ENCODE assay signal across 8 cellular contexts in the genomic region with DNA sequence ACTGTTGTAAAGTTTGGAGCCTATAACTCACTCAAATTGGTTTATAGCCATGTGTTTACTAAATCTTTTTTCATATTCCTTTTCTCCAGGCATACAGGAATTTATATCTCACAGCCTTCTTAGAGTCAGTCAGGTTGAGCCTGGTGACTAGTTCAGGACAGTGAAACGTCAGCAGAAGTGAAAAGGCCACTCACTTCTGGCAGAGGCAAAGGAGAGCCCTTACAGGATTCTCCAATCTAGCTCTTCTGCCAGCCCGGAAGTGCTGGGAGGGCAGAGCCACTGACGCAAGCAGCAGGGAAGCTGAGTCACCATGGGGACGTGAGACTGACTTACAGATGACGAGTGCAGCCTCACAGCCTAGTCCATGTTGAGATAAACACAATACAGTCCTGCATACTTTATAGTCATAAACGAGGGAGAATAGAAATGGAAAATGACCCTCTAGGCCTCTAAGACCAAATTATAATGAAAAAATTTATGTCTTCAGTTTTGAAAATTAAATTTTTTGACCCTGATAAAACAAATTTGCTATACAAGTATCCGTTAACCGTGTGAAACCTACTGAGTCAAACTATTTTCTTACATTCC. TPM values are rescaled to one million over a fixed set of nuclear protein-coding genes. Genes with fewer than 3 reads are reported as not detected.
A peak's percentile ranks its signal among the peaks of the same experiment; 100 is the strongest.
DNase-seq lines count a peak whose midpoint lies in the region; ATAC-seq and TF ChIP-seq lines count a peak whose summit lies in the region.

No MANE protein-coding gene starts in this region.

- H2AFZ ChIP-seq in hepatocyte: peak overlapping the region; percentile 27

- peak; percentile 69 for DNase-seq in GM06990 (ENCODE audit: extremely low read depth, insufficient read length)
- peak; percentile 37 to 79 for DNase-seq in NCI-H1930 (lab: John Stamatoyannopoulos, UW)
- peak; percentile 68 for DNase-seq in T-helper 9 cell
- DNase-seq in astrocyte of the hippocampus (ENCODE audit: low read depth, low spot score): peak; percentile 97
- DNase-seq in hepatocyte (ENCODE audit: low spot score): peak; percentile 95
- peak; percentile 98 for DNase-seq in retinal pigment epithelial cell (ENCODE audit: low read depth)

- ATAC-seq in HG02759 (IDR thresholded peaks at IDR 0.05; ENCODE audit: unreplicated experiment) (peak; percentile 53), HG03565 (IDR thresholded peaks at IDR 0.05; ENCODE audit: unreplicated experiment) (no peak)

- TF ChIP-seq CTCF in GM06990 (IDR thresholded peaks at IDR 0.05; ENCODE audit: insufficient read depth, low read length, poor library complexity, severe bottlenecking) (no peak), hepatocyte (IDR thresholded peaks at IDR 0.05; ENCODE audit: poor library complexity) (no peak), retinal pigment epithelial cell (conservative IDR thresholded peaks at IDR 0.05; ENCODE audit: low read depth, low read length) (no peak)

- H3K27ac ChIP-seq in hepatocyte: peak overlapping the region; percentile 99

- no peaks in the 10 kb centered on the region for H3K9me2 ChIP-seq in hepatocyte (replicated peaks; ENCODE audit: insufficient read depth)

- peak overlapping the region; percentile 72 for H3K4me2 ChIP-seq in hepatocyte

- no peaks in the 10 kb centered on the region for H4K20me1 ChIP-seq in hepatocyte (ENCODE audit: insufficient read depth, poor library complexity, severe bottlenecking)

- peaks cover 33% of the 10 kb centered on the region for H3K79me2 ChIP-seq in hepatocyte

- 25% methylated on average over 8 of the region's 8 CpGs for WGBS in hepatocyte (ENCODE audit: low lambda C conversion rate, missing lambda C conversion rate)

- no peaks in the 10 kb centered on the region for H3K27me3 ChIP-seq in GM06990 (replicated peaks; ENCODE audit: control insufficient read depth, insufficient read depth, low read length)
- H3K27me3 ChIP-seq in hepatocyte: no peaks in the 10 kb centered on the region

- peaks cover 31% of the 10 kb centered on the region for H3K4me1 ChIP-seq in hepatocyte (ENCODE audit: insufficient read depth)

- H3K4me3 ChIP-seq in GM06990 (replicated peaks; ENCODE audit: low read depth, low read length) (no peak overlapping the region), hepatocyte (no peak overlapping the region), retinal pigment epithelial cell (ENCODE audit: low read length) (no peak overlapping the region)

- H3K9me3 ChIP-seq in hepatocyte (ENCODE audit: low read depth): no peaks in the 10 kb centered on the region

- H3K36me3 ChIP-seq in GM06990 (ENCODE audit: control insufficient read depth, insufficient read depth, low read length): no peaks in the 10 kb centered on the region
- H3K36me3 ChIP-seq in hepatocyte (replicated peaks; ENCODE audit: insufficient read depth, low read depth): no peaks in the 10 kb centered on the region

RNA-seq across cellular contexts. Expression of gene PXT1, which starts 1.3 kb away (rescaled TPM):
- total RNA-seq in hepatocyte: not detected in 2 replicates
- polyA plus RNA-seq in hepatocyte: not detected in 2 replicates

RNA-seq across cellular contexts. Expression of gene KCTD20, which starts 1.4 kb away (rescaled TPM):
- 54.3 and 56.3 TPM in 2 replicates for total RNA-seq in hepatocyte
- 21.4 and 27.4 TPM in 2 replicates for polyA plus RNA-seq in hepatocyte

RNA-seq across cellular contexts. Expression of gene ETV7, which starts 53.9 kb away (rescaled TPM):
- total RNA-seq in hepatocyte: 0.88 and 1.2 TPM in 2 replicates
- polyA plus RNA-seq in hepatocyte: 0.60 and 1.2 TPM in 2 replicates
